Comparison of ENCODE assay signal across 9 cellular contexts in genomic region chr21:29078884-29079765, GRCh38. TPM values are rescaled to one million over a fixed set of nuclear protein-coding genes. Genes with fewer than 3 reads are reported as not detected.
A peak's percentile ranks its signal among the peaks of the same experiment; 100 is the strongest.
DNase-seq lines count a peak whose midpoint lies in the region; ATAC-seq and TF ChIP-seq lines count a peak whose summit lies in the region.
"Had no signal": no experiment of that assay in that cellular context is flagged by ENCODE, and none has a peak within 500 bp of the region (broad histone marks: within the 10 kb centered on the region; RNA-seq: fewer than 3 reads in every experiment).

No MANE protein-coding gene starts in this region.

- H3K27me3 Mint-ChIP-seq in activated T-helper 1 cell treated with anti-CD3 and anti-CD28 coated beads, Interleukin-12 subunit alpha, Interleukin-12 subunit beta, Interleukin-2, Interleukin-4 antibody, amounts not matched to agents 30 ng/mL and 10 ng/mL and 1 ng/mL, durations not matched to agents 14 hours and 24 hours and 36 hours (ENCODE audit: insufficient read depth), result peaks cover 2% of the 10 kb centered on the region
- no peaks in the 10 kb centered on the region for H3K27me3 Mint-ChIP-seq in MCF 10A (ENCODE audit: insufficient read depth, unreplicated experiment)

- no peak overlapping the region for H3K4me3 ChIP-seq in neuron (ENCODE audit: low read length)
- H3K4me3 ChIP-seq: cardiac muscle cell had no signal

- peaks cover 47% of the 10 kb centered on the region for H3K4me1 Mint-ChIP-seq in activated T-helper 1 cell treated with anti-CD3 and anti-CD28 coated beads, Interleukin-12 subunit alpha, Interleukin-12 subunit beta, Interleukin-2, Interleukin-4 antibody, amounts not matched to agents 30 ng/mL and 10 ng/mL and 1 ng/mL, durations not matched to agents 14 hours and 24 hours and 36 hours (ENCODE audit: low read depth)
- H3K4me1 Mint-ChIP-seq in MCF 10A (ENCODE audit: insufficient read depth, unreplicated experiment), result peaks cover 12% of the 10 kb centered on the region

- peak; percentile 62 for ATAC-seq in GM19468 (IDR thresholded peaks at IDR 0.05; ENCODE audit: extremely low read depth, unreplicated experiment)

- peaks cover 5% of the 10 kb centered on the region for H3K9me3 Mint-ChIP-seq in activated T-helper 1 cell treated with anti-CD3 and anti-CD28 coated beads, Interleukin-12 subunit alpha, Interleukin-12 subunit beta, Interleukin-2, Interleukin-4 antibody, amounts not matched to agents 30 ng/mL and 10 ng/mL and 1 ng/mL, durations not matched to agents 14 hours and 24 hours and 36 hours
- H3K9me3 Mint-ChIP-seq in MCF 10A (ENCODE audit: unreplicated experiment), result no peaks in the 10 kb centered on the region

- H3K27ac Mint-ChIP-seq in activated T-helper 1 cell treated with anti-CD3 and anti-CD28 coated beads, Interleukin-12 subunit alpha, Interleukin-12 subunit beta, Interleukin-2, Interleukin-4 antibody, amounts not matched to agents 30 ng/mL and 10 ng/mL and 1 ng/mL, durations not matched to agents 14 hours and 24 hours and 36 hours, result peak overlapping the region; percentile 65
- no peak overlapping the region for H3K27ac Mint-ChIP-seq in MCF 10A (ENCODE audit: low read depth, unreplicated experiment)

- no peak for TF ChIP-seq CTCF in MCF 10A (IDR thresholded peaks at IDR 0.05; ENCODE audit: unreplicated experiment)

- peaks cover 4% of the 10 kb centered on the region for H3K36me3 Mint-ChIP-seq in activated T-helper 1 cell treated with anti-CD3 and anti-CD28 coated beads, Interleukin-12 subunit alpha, Interleukin-12 subunit beta, Interleukin-2, Interleukin-4 antibody, amounts not matched to agents 30 ng/mL and 10 ng/mL and 1 ng/mL, durations not matched to agents 14 hours and 24 hours and 36 hours (ENCODE audit: low read depth)
- peaks cover 6% of the 10 kb centered on the region for H3K36me3 Mint-ChIP-seq in MCF 10A (ENCODE audit: insufficient read depth, unreplicated experiment)

- CTCF ChIA-PET in MCF 10A (lab: Yijun Ruan, JAX), result interaction anchor here (1.0 to 1.6 kb wide), 5 partner anchors 9 to 294 kb away, joined by 3 to 7 read pairs (median 4); no protein-coding TSS in a partner anchor

- H3K27me3 ChIP-seq in neuron (ENCODE audit: insufficient read depth, low read length), result no peaks in the 10 kb centered on the region
- H3K27me3 ChIP-seq: cardiac muscle cell had no signal

- peak overlapping the region; percentile 86 for H3K4me3 Mint-ChIP-seq in activated T-helper 1 cell treated with anti-CD3 and anti-CD28 coated beads, Interleukin-12 subunit alpha, Interleukin-12 subunit beta, Interleukin-2, Interleukin-4 antibody, amounts not matched to agents 30 ng/mL and 10 ng/mL and 1 ng/mL, durations not matched to agents 14 hours and 24 hours and 36 hours
- no peak overlapping the region for H3K4me3 Mint-ChIP-seq in MCF 10A (ENCODE audit: unreplicated experiment)

- no TSS peak for BruUV-seq in MCF 10A (replicated peaks; lab: Mats Ljungman, UMichigan)

- H3K27ac ChIP-seq in KOPT-K1 (ENCODE audit: low read depth, low read length, poor library complexity, severe bottlenecking), result peak overlapping the region; percentile 91
- H3K27ac ChIP-seq: cardiac muscle cell had no signal

- H3K9me3 ChIP-seq in KOPT-K1 (ENCODE audit: insufficient read depth, low read length, poor library complexity, severe bottlenecking) (peaks cover 3% of the 10 kb centered on the region), neuron (ENCODE audit: low read length) (no peaks in the 10 kb centered on the region)

- peak overlapping the region; percentile 11 for H2AFZ ChIP-seq in neuron (ENCODE audit: low read depth, low read length)

- POLR2A ChIA-PET in MCF 10A (lab: Yijun Ruan, JAX), result no interaction called here

- H3K4me1 ChIP-seq in neuron (ENCODE audit: insufficient read depth, low read length), result peaks cover 21% of the 10 kb centered on the region

- no peaks in the 10 kb centered on the region for H3K36me3 ChIP-seq in KOPT-K1 (ENCODE audit: insufficient read depth, low read length)
- H3K36me3 ChIP-seq in neuron (ENCODE audit: insufficient read depth, low read length), result no peaks in the 10 kb centered on the region
- H3K36me3 ChIP-seq: cardiac muscle cell had no signal

- intact Hi-C loops in activated T-helper 1 cell treated with anti-CD3 and anti-CD28 coated beads, Interleukin-12 subunit alpha, Interleukin-12 subunit beta, Interleukin-2, Interleukin-4 antibody, amounts not matched to agents 30 ng/mL and 10 ng/mL and 1 ng/mL, durations not matched to agents 14 hours and 24 hours and 36 hours (cut with micrococcal nuclease), result loop anchor here (5.0 to 10.0 kb wide), 2 partner anchors 168 to 576 kb away; no protein-coding TSS in a partner anchor
- intact Hi-C loops in MCF 10A (cut with micrococcal nuclease), result no loop called here

- DNase-seq in COR-L47 (lab: John Stamatoyannopoulos, UW) (peak; percentile 8), cortex of kidney (lab: John Stamatoyannopoulos, UW) (no peak), ureter (ENCODE audit: low spot score) (no peak), MCF 10A (ENCODE audit: unreplicated experiment) (no peak)
- DNase-seq in activated T-helper 1 cell treated with anti-CD3 and anti-CD28 coated beads, Interleukin-12 subunit alpha, Interleukin-12 subunit beta, Interleukin-2, Interleukin-4 antibody, amounts not matched to agents 30 ng/mL and 10 ng/mL and 1 ng/mL, durations not matched to agents 14 hours and 24 hours and 36 hours (ENCODE audit: low spot score), result no peak

RNA-seq across cellular contexts. Expression of gene CCT8, which starts 5.7 kb away (rescaled TPM):
- 394 and 400 TPM in 2 replicates for total RNA-seq in activated T-helper 1 cell treated with anti-CD3 and anti-CD28 coated beads, Interleukin-12 subunit alpha, Interleukin-12 subunit beta, Interleukin-2, Interleukin-4 antibody, amounts not matched to agents 30 ng/mL and 10 ng/mL and 1 ng/mL, durations not matched to agents 14 hours and 24 hours and 36 hours
- total RNA-seq in ureter (121 TPM), MCF 10A (2022) (174 and 221 TPM in 2 replicates)

RNA-seq across cellular contexts. Expression of gene MAP3K7CL, which starts 51.3 kb away (rescaled TPM):
- 3.8 and 4.2 TPM in 2 replicates for total RNA-seq in activated T-helper 1 cell treated with anti-CD3 and anti-CD28 coated beads, Interleukin-12 subunit alpha, Interleukin-12 subunit beta, Interleukin-2, Interleukin-4 antibody, amounts not matched to agents 30 ng/mL and 10 ng/mL and 1 ng/mL, durations not matched to agents 14 hours and 24 hours and 36 hours
- total RNA-seq in ureter (11.5 TPM), MCF 10A (2022) (4.9 and 6.3 TPM in 2 replicates)

RNA-seq across cellular contexts. Expression of gene USP16, which starts 54.7 kb away (rescaled TPM):
- 44.7 and 48.7 TPM in 2 replicates for total RNA-seq in activated T-helper 1 cell treated with anti-CD3 and anti-CD28 coated beads, Interleukin-12 subunit alpha, Interleukin-12 subunit beta, Interleukin-2, Interleukin-4 antibody, amounts not matched to agents 30 ng/mL and 10 ng/mL and 1 ng/mL, durations not matched to agents 14 hours and 24 hours and 36 hours
- total RNA-seq in ureter, result 51.3 TPM
- 28.0 and 39.3 TPM in 2 replicates for total RNA-seq in MCF 10A (2022)

RNA-seq across cellular contexts. Expression of gene RWDD2B, which starts 60.0 kb away (rescaled TPM):
- 11.0 and 11.1 TPM in 2 replicates for total RNA-seq in activated T-helper 1 cell treated with anti-CD3 and anti-CD28 coated beads, Interleukin-12 subunit alpha, Interleukin-12 subunit beta, Interleukin-2, Interleukin-4 antibody, amounts not matched to agents 30 ng/mL and 10 ng/mL and 1 ng/mL, durations not matched to agents 14 hours and 24 hours and 36 hours
- total RNA-seq in ureter (21.0 TPM), MCF 10A (2022) (34.1 and 40.8 TPM in 2 replicates)
